In genomic region chr19:2602391-2603181, GRCh38 we compare ENCODE assay signal across 8 cellular contexts.
DNase-seq lines count a peak whose midpoint lies in the region; ATAC-seq, FAIRE-seq and TF ChIP-seq lines count a peak whose summit lies in the region.

No MANE protein-coding gene starts in this region.

- H3K4me3 Mint-ChIP-seq in activated CD4-positive, alpha-beta T cell treated with anti-CD3 and anti-CD28 coated beads, Interleukin-2, amount 10 ng/mL, durations not matched to agents 24 days and 14 days: no peak overlapping the region

- DNase-seq in BJ (ENCODE audit: low read depth) (peak; percentile 97), Right ventricle myocardium superior (peak; percentile 91), ovary (peak; percentile 83 to 88 (median 84)), urothelium cell line (ENCODE audit: low spot score) (no peak), NCI-H1105 (lab: John Stamatoyannopoulos, UW) (no peak)
- no peak for DNase-seq in activated CD4-positive, alpha-beta T cell treated with anti-CD3 and anti-CD28 coated beads, Interleukin-2, amount 10 ng/mL, durations not matched to agents 24 days and 14 days

- H3K9me3 ChIP-seq in ovary: no peaks in the 10 kb centered on the region

- no peaks in the 10 kb centered on the region for H3K9me3 Mint-ChIP-seq in activated CD4-positive, alpha-beta T cell treated with anti-CD3 and anti-CD28 coated beads, Interleukin-2, amount 10 ng/mL, durations not matched to agents 24 days and 14 days

- peak overlapping the region; percentile 46 to 61 for H3K27ac ChIP-seq in ovary

- TF ChIP-seq POLR2A in ovary (IDR thresholded peaks at IDR 0.05): peak; percentile 20

- peaks cover 16% of the 10 kb centered on the region for H3K4me1 Mint-ChIP-seq in activated CD4-positive, alpha-beta T cell treated with anti-CD3 and anti-CD28 coated beads, Interleukin-2, amount 10 ng/mL, durations not matched to agents 24 days and 14 days

- CTCF ChIA-PET in BJ (lab: Yijun Ruan, JAX): interaction anchor here (0.7 to 2.3 kb wide), 13 partner anchors 9 to 176 kb away, joined by 3 to 17 read pairs (median 5); partner anchors contain the start of gene GADD45B

- H3K27me3 ChIP-seq in BJ (ENCODE audit: control insufficient read depth, insufficient read depth, low read length) (no peaks in the 10 kb centered on the region), ovary (no peaks in the 10 kb centered on the region)

- H3K27me3 Mint-ChIP-seq in activated CD4-positive, alpha-beta T cell treated with anti-CD3 and anti-CD28 coated beads, Interleukin-2, amount 10 ng/mL, durations not matched to agents 24 days and 14 days: peaks cover 17% of the 10 kb centered on the region

- FAIRE-seq in urothelium cell line (lab: Jason Lieb, UNC): no peak

- 15 to 19% (median 15%) methylated on average over 22 to 23 of the region's 23 CpGs for WGBS in ovary, 3 donors

- H3K4me1 ChIP-seq in ovary (ENCODE audit: insufficient read depth): peaks cover 1% of the 10 kb centered on the region

- intact Hi-C loops in Right ventricle myocardium superior (cut with DNase I): no loop called here
- intact Hi-C loops in ovary (cut with DNase I): no loop called here
- intact Hi-C loops in activated CD4-positive, alpha-beta T cell treated with anti-CD3 and anti-CD28 coated beads, Interleukin-2, amount 10 ng/mL, durations not matched to agents 24 days and 14 days (cut with micrococcal nuclease): no loop called here

- TF ChIP-seq CTCF in BJ (IDR thresholded peaks at IDR 0.05; ENCODE audit: insufficient read depth, low read depth, low read length) (peak; percentile 27; the same call in 1 of the 2 replicates), WI38 (IDR thresholded peaks at IDR 0.05; ENCODE audit: low read depth, low read length) (no peak), ovary (IDR thresholded peaks at IDR 0.05) (no peak)

- H3K36me3 Mint-ChIP-seq in activated CD4-positive, alpha-beta T cell treated with anti-CD3 and anti-CD28 coated beads, Interleukin-2, amount 10 ng/mL, durations not matched to agents 24 days and 14 days (ENCODE audit: low read depth): no peaks in the 10 kb centered on the region

- ATAC-seq in Right ventricle myocardium superior (ENCODE audit: poor library complexity) (peak; percentile 86), HG03439 (IDR thresholded peaks at IDR 0.05; ENCODE audit: unreplicated experiment) (no peak)

- peak; percentile 95 for TF ChIP-seq EP300 in ovary (IDR thresholded peaks at IDR 0.05)

- POLR2A ChIA-PET in BJ (lab: Charles Lee): interaction anchor here (0.5 to 2.4 kb wide), 5 partner anchors 38 to 522 kb away, joined by 3 to 38 read pairs (median 8); partner anchors contain the start of gene GADD45B

- H3K36me3 ChIP-seq in BJ (ENCODE audit: control insufficient read depth, insufficient read depth, low read length) (no peaks in the 10 kb centered on the region), ovary (no peaks in the 10 kb centered on the region)

- H3K4me3 ChIP-seq in BJ (ENCODE audit: low read depth, low read length): peak overlapping the region; percentile 27
- peak overlapping the region; percentile 32; the same call in 1 of the 2 replicates for H3K4me3 ChIP-seq in WI38 (ENCODE audit: low read depth, low read length)
- H3K4me3 ChIP-seq in ovary: peak overlapping the region; percentile 38

- H3K27ac Mint-ChIP-seq in activated CD4-positive, alpha-beta T cell treated with anti-CD3 and anti-CD28 coated beads, Interleukin-2, amount 10 ng/mL, durations not matched to agents 24 days and 14 days: no peak overlapping the region

Comparison
In these comparisons a context has a peak if more than half of its experiments do, and no peak if none do; other contexts are left out.
1. DNase-seq: peak in BJ (single experiment), Right ventricle myocardium superior (single experiment) and ovary (5 of 5); none in urothelium cell line (single experiment), NCI-H1105 (single experiment) and activated CD4-positive, alpha-beta T cell treated with anti-CD3 and anti-CD28 coated beads, Interleukin-2, amount 10 ng/mL, durations not matched to agents 24 days and 14 days (single experiment).
2. Peak in every context shown above with its lines, with median percentiles within 50 percentile points of each other: H3K4me3 ChIP-seq.